8 cellular contexts compared by ENCODE assay signal in genomic region chr5:149731332-149731616, GRCh38. TPM values are rescaled to one million over a fixed set of nuclear protein-coding genes. Genes with fewer than 3 reads are reported as not detected.
DNase-seq lines count a peak whose midpoint lies in the region; ATAC-seq and TF ChIP-seq lines count a peak whose summit lies in the region.

No MANE protein-coding gene starts in this region.

- in situ Hi-C loops in IMR-90 (cut with MboI; ENCODE audit: low sequenced_read_pairs), result no loop called here

- H2BK5ac ChIP-seq in IMR-90 (ENCODE audit: low read depth, low read length, poor library complexity, severe bottlenecking), result no peak overlapping the region

- CTCF ChIA-PET in CD8-positive, alpha-beta T cell (lab: Charles Lee), result interaction anchor here (1.3 kb wide), 1 partner anchor 67 kb away, joined by 3 read pairs; no protein-coding TSS in a partner anchor
- CTCF ChIA-PET in IMR-90 (lab: Yijun Ruan, JAX), result interaction anchor here (0.9 kb wide), 1 partner anchor 122 kb away, joined by 3 read pairs; no protein-coding TSS in a partner anchor

- H3K27me3 Mint-ChIP-seq in CD8-positive, alpha-beta T cell (ENCODE audit: low read depth), result no peaks in the 10 kb centered on the region

- no peak for TF ChIP-seq CTCF in CD8-positive, alpha-beta T cell (IDR thresholded peaks at IDR 0.05)
- no peak for TF ChIP-seq CTCF in IMR-90 (conservative IDR thresholded peaks at IDR 0.05; ENCODE audit: low read depth, low read length)

- H3K36me3 ChIP-seq in CD8-positive, alpha-beta T cell (ENCODE audit: insufficient read depth, low read length), result no peaks in the 10 kb centered on the region
- no peaks in the 10 kb centered on the region for H3K36me3 ChIP-seq in IMR-90 (ENCODE audit: control insufficient read depth, insufficient read depth, low read length)
- H3K36me3 ChIP-seq in muscle layer of duodenum (ENCODE audit: control insufficient read depth in 1 of 2, insufficient read depth in 2 of 2, low read length in 2 of 2), result no peaks in the 10 kb centered on the region

- DNase-seq in CD8-positive, alpha-beta T cell, result peak in 1 of 7 experiments; percentile 2
- no peak for DNase-seq in IMR-90
- peak in 12 of 61 donors; percentile 28 to 79 (median 69) for DNase-seq in caudate nucleus (lab: John Stamatoyannopoulos, UW)
- no peak for DNase-seq in NCI-H2196 treated with DMSO at 0.1 percent for 48 hours (lab: John Stamatoyannopoulos, UW; ENCODE audit: unreplicated experiment)
- no peak for DNase-seq in KG1 (lab: John Stamatoyannopoulos, UW)

- H2AK9ac ChIP-seq in IMR-90 (replicated peaks; ENCODE audit: low read depth, low read length, poor library complexity), result no peak overlapping the region

- H2BK15ac ChIP-seq in IMR-90 (ENCODE audit: low read depth, low read length), result no peak overlapping the region

- H3K18ac ChIP-seq in IMR-90 (ENCODE audit: low read depth, low read length), result no peak overlapping the region

- H4K8ac ChIP-seq in IMR-90 (ENCODE audit: low read depth in 2 of 2, low read length in 2 of 2), result no peak overlapping the region

- WGBS in IMR-90 (ENCODE audit: extremely low coverage in 2 of 2, insufficient read length in 1 of 2), 2 experiments, result 1% methylated on average over 15 of the region's 23 CpGs; no CpG with 5 or more reads in 1 of the 2 experiments

- H3K56ac ChIP-seq in IMR-90 (ENCODE audit: extremely low read depth, insufficient read depth, low read length), result no peak overlapping the region

- peak overlapping the region; percentile 70 for H3K27ac ChIP-seq in CD8-positive, alpha-beta T cell (ENCODE audit: low read depth, low read length)
- H3K27ac ChIP-seq in IMR-90 (ENCODE audit: insufficient read depth, low read length), result no peak overlapping the region
- H3K27ac ChIP-seq in caudate nucleus (ENCODE audit: low read depth, low read length), result peak overlapping the region; percentile 67
- peak overlapping the region; percentile 69 for H3K27ac ChIP-seq in muscle layer of duodenum (ENCODE audit: low read length)

- H4K91ac ChIP-seq in IMR-90 (ENCODE audit: insufficient read depth, low read depth, low read length), result no peak overlapping the region

- peaks cover 8% of the 10 kb centered on the region for H3K4me1 Mint-ChIP-seq in CD8-positive, alpha-beta T cell (ENCODE audit: low read depth)

- TF ChIP-seq POLR2A in IMR-90 (IDR thresholded peaks at IDR 0.05; ENCODE audit: low read depth, low read length), result no peak

- no peaks in the 10 kb centered on the region for H3K9me3 Mint-ChIP-seq in CD8-positive, alpha-beta T cell

- intact Hi-C loops in CD8-positive, alpha-beta T cell (cut with DNase I, micrococcal nuclease), result loop anchor here (1.0 to 10.0 kb wide), 9 partner anchors 94 to 1349 kb away; partner anchors contain the start of genes CD74 (in 1 of the 2), CSNK1A1 (in 1 of the 2), FBXO38 (in 1 of the 2) and GRPEL2 (in 1 of the 2)
- intact Hi-C loops in IMR-90 (cut with micrococcal nuclease), result no loop called here

- no peaks in the 10 kb centered on the region for H3K79me1 ChIP-seq in IMR-90 (ENCODE audit: low read depth in 1 of 2, low read length in 2 of 2)

- H2AK5ac ChIP-seq in IMR-90 (ENCODE audit: low read depth, low read length), result no peak overlapping the region

- no peak for ATAC-seq in CD8-positive, alpha-beta T cell
- no peak for ATAC-seq in IMR-90 (ENCODE audit: low read depth)
- no peak for ATAC-seq in GM18502 (IDR thresholded peaks at IDR 0.05; ENCODE audit: poor library complexity, unreplicated experiment)
- no peak for ATAC-seq in GM19035 (IDR thresholded peaks at IDR 0.05; ENCODE audit: unreplicated experiment)

- H3K27ac Mint-ChIP-seq in CD8-positive, alpha-beta T cell, result peak overlapping the region; percentile 71

- no peak overlapping the region for H3K14ac ChIP-seq in IMR-90 (replicated peaks; ENCODE audit: low read depth, low read length)

- TF ChIP-seq RAD21 in IMR-90 (IDR thresholded peaks at IDR 0.05; ENCODE audit: low read length), result no peak

- H3K9ac ChIP-seq in IMR-90 (ENCODE audit: low read depth, low read length), result no peak overlapping the region

- H4K20me1 ChIP-seq in IMR-90 (ENCODE audit: insufficient read depth, low read length), result no peaks in the 10 kb centered on the region

- no peak overlapping the region for H2BK20ac ChIP-seq in IMR-90 (ENCODE audit: low read depth, low read length)

- peak overlapping the region; percentile 88 for H3K4me3 Mint-ChIP-seq in CD8-positive, alpha-beta T cell

- dilution Hi-C loops in IMR-90 (cut with HindIII; ENCODE audit: low sequenced_read_pairs, unreplicated experiment), result no loop called here

- H3K27me3 ChIP-seq in CD8-positive, alpha-beta T cell (ENCODE audit: insufficient read depth, low read length), result no peaks in the 10 kb centered on the region
- H3K27me3 ChIP-seq in IMR-90 (ENCODE audit: control insufficient read depth, insufficient read depth, low read length) (peaks cover 55% of the 10 kb centered on the region), muscle layer of duodenum (ENCODE audit: low read depth, low read length) (no peaks in the 10 kb centered on the region)

- H4K5ac ChIP-seq in IMR-90 (ENCODE audit: low read depth, low read length), result no peak overlapping the region

- no peak overlapping the region for H2BK120ac ChIP-seq in IMR-90 (ENCODE audit: low read depth, low read length)

- H3K36me3 Mint-ChIP-seq in CD8-positive, alpha-beta T cell, result no peaks in the 10 kb centered on the region

- POLR2A ChIA-PET in CD8-positive, alpha-beta T cell (lab: Charles Lee), result interaction anchor here (1.6 to 1.8 kb wide), 2 partner anchors 9 to 11 kb away, joined by 3 to 7 read pairs; no protein-coding TSS in a partner anchor
- POLR2A ChIA-PET in IMR-90 (lab: Charles Lee; ENCODE audit: unreplicated experiment), result no interaction called here

- peak overlapping the region; percentile 94 for H2AFZ ChIP-seq in IMR-90 (replicated peaks; ENCODE audit: low read length, poor library complexity)

- H3K23ac ChIP-seq in IMR-90 (ENCODE audit: low read depth, low read length), result no peak overlapping the region

- no peaks in the 10 kb centered on the region for H3K9me3 ChIP-seq in CD8-positive, alpha-beta T cell (ENCODE audit: low read length)
- H3K9me3 ChIP-seq in IMR-90 (ENCODE audit: control insufficient read depth, insufficient read depth, low read length) (no peaks in the 10 kb centered on the region), muscle layer of duodenum (ENCODE audit: control insufficient read depth in 1 of 2, low read length in 2 of 2) (no peaks in the 10 kb centered on the region)

- BruUV-seq in IMR-90 (replicated peaks; lab: Mats Ljungman, UMichigan), result no TSS peak

- H3K4me3 ChIP-seq in CD8-positive, alpha-beta T cell (ENCODE audit: low read depth, low read length), result peak overlapping the region; percentile 98
- H3K4me3 ChIP-seq in IMR-90 (ENCODE audit: insufficient read depth, low read depth, low read length) (peak overlapping the region; percentile 47), muscle layer of duodenum (ENCODE audit: low read depth in 1 of 2, low read length in 2 of 2) (peak overlapping the region; percentile 79 to 99)

- H3K9me1 ChIP-seq in IMR-90 (ENCODE audit: insufficient read depth, low read length), result no peaks in the 10 kb centered on the region

- H3K4me2 ChIP-seq in IMR-90 (ENCODE audit: low read depth, low read length), result peak overlapping the region; percentile 81

- H3K4me1 ChIP-seq in CD8-positive, alpha-beta T cell (ENCODE audit: insufficient read depth, low read length), result peaks cover 8% of the 10 kb centered on the region
- H3K4me1 ChIP-seq in IMR-90 (ENCODE audit: control insufficient read depth, insufficient read depth, low read length) (no peaks in the 10 kb centered on the region), muscle layer of duodenum (ENCODE audit: control insufficient read depth in 1 of 2, insufficient read depth in 2 of 2, low read length in 2 of 2) (peaks cover 15 to 28% of the 10 kb centered on the region in 2 donors)

- no peak overlapping the region for H3K4ac ChIP-seq in IMR-90 (ENCODE audit: low read depth, low read length)

TF ChIP-seq in IMR-90, 13 proteins besides CTCF, POLR2A, EP300 and RAD21:
- TF ChIP-seq BHLHE40 (IDR thresholded peaks at IDR 0.05; ENCODE audit: low read depth, low read length) (no peak), RCOR1 (IDR thresholded peaks at IDR 0.05; ENCODE audit: insufficient replicate concordance, low read length) (no peak), SMC3 (IDR thresholded peaks at IDR 0.05; ENCODE audit: low read depth, low read length) (no peak), ELK1 (IDR thresholded peaks at IDR 0.05; ENCODE audit: borderline replicate concordance, low read depth, low read length) (no peak), NFE2L2 (IDR thresholded peaks at IDR 0.05; ENCODE audit: low read depth, low read length) (no peak), CEBPB (IDR thresholded peaks at IDR 0.05; ENCODE audit: low read depth, low read length) (no peak), MAZ (IDR thresholded peaks at IDR 0.05; ENCODE audit: borderline replicate concordance, low read depth, low read length) (no peak)

RNA-seq across cellular contexts. Expression of gene PPARGC1B, which starts 1.2 kb away (rescaled TPM):
- total RNA-seq in CD8-positive, alpha-beta T cell, result 1 to 10 TPM; 4.1 to 4.2 TPM
- total RNA-seq in IMR-90 (2012; rRNA removed), result under 0.01 and 0.18 TPM in 2 replicates
- polyA plus RNA-seq in IMR-90 (2012; rRNA removed), result 0.10 and 0.27 TPM in 2 replicates
- polyA plus RNA-seq in IMR-90 (2012; cell fraction: cytosol; rRNA removed), result 0.05 and 0.09 TPM in 2 replicates
- 0.31 and 0.37 TPM in 2 replicates for polyA plus RNA-seq in IMR-90 (2012; cell fraction: nucleus; rRNA removed; ENCODE audit: low replicate concordance)

Comparison
In these comparisons a context has a peak if more than half of its experiments do, and no peak if none do; other contexts are left out.
1. H3K4me3 ChIP-seq: peak in every context shown above with its lines; median percentile 98 in CD8-positive, alpha-beta T cell; 89 in muscle layer of duodenum; 47 in IMR-90.